ENCODE assay signal across 38 cellular contexts in the genomic region with DNA sequence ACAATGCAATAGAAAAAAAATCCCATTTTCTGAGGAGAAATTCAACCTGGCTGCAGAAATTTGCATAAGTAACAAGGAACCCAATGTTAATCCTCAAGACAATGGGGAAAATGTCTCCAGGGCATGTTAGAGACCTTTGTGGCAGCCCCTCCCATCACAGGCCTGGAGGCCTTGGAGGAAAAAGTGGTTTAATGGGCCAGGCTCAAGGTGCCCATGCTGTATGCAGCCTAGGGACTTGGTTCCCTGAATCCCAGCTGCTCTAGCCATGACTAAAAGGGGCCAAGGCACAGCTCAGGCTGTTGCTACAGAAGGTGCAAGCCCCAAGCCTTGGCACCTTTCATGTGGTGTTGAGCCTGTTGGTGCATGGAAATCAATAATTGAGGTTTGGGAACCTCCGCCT.
"Had no signal": no experiment of that assay in that cellular context is flagged by ENCODE, and none has a peak within 500 bp of the region (broad histone marks: within the 10 kb centered on the region; RNA-seq: fewer than 3 reads in every experiment).

No MANE protein-coding gene starts in this region.

- H3K9me3 ChIP-seq: adrenal gland, ascending aorta, body of pancreas, breast epithelium had no signal

- DNase-seq: activated effector memory CD4-positive, alpha-beta T cell treated with anti-CD3 and anti-CD28 coated beads, Interleukin-2, amount 50 U/mL, for 16 hours; activated effector memory CD4-positive, alpha-beta T cell treated with Interleukin-2 at 50 U/mL for 16 hours; activated gamma-delta T cell; activated gamma-delta T cell treated with Interleukin-2 at 50 U/mL for 16 hours; activated naive CD4-positive, alpha-beta T cell; activated naive CD4-positive, alpha-beta T cell treated with anti-CD3 and anti-CD28 coated beads for 36 hours; activated naive CD4-positive, alpha-beta T cell treated with anti-CD3 and anti-CD28 coated beads, Interleukin-2, amount 10 ng/mL, durations not matched to agents 7 days and 5 days; activated naive CD4-positive, alpha-beta T cell treated with anti-CD3 and anti-CD28 coated beads, Interleukin-2, amount 50 U/mL, for 16 hours; activated naive CD4-positive, alpha-beta T cell treated with Interleukin-2 at 50 U/mL for 16 hours; activated naive CD8-positive, alpha-beta T cell treated with anti-CD3 and anti-CD28 coated beads, Interleukin-2, amount 10 ng/mL, durations not matched to agents 7 days and 5 days; activated naive CD8-positive, alpha-beta T cell treated with anti-CD3 and anti-CD28 coated beads, Interleukin-2, amount 50 U/mL, for 24 hours; activated T-cell treated with anti-CD3 and anti-CD28 coated beads, Interleukin-2, amount 50 U/mL, for 24 hours; activated T-cell treated with anti-CD3 and anti-CD28 coated beads, Interleukin-2, amount 50 U/mL, for 4 hours; activated T-cell treated with anti-CD3 and anti-CD28 coated beads, Interleukin-2, amount 50 U/mL, for 48 hours; activated T-cell treated with anti-CD3 and anti-CD28 coated beads, Interleukin-2, amount 50 U/mL, for 72 hours; adrenal gland; amniotic stem cell; amygdala; anterior cingulate cortex; aorta; body of pancreas; brain microvascular endothelial cell; caudate nucleus; central memory CD4-positive, alpha-beta T cell; cerebellar nuclear complex had no signal

- H3K4me1 ChIP-seq: adrenal gland, body of pancreas, breast epithelium had no signal

- H3K27ac Mint-ChIP-seq: activated naive CD4-positive, alpha-beta T cell treated with anti-CD3 and anti-CD28 coated beads for 36 hours; activated naive CD4-positive, alpha-beta T cell treated with anti-CD3 and anti-CD28 coated beads, Interleukin-2, amount 10 ng/mL, durations not matched to agents 7 days and 5 days; activated naive CD4-positive, alpha-beta T cell treated with anti-CD3 and anti-CD28 coated beads, Interleukin-2, amount 50 U/mL, for 24 hours; activated naive CD4-positive, alpha-beta T cell treated with anti-CD3 and anti-CD28 coated beads, Interleukin-2, amount 50 U/mL, for 72 hours; activated naive CD8-positive, alpha-beta T cell; activated naive CD8-positive, alpha-beta T cell treated with anti-CD3 and anti-CD28 coated beads, Interleukin-2, amount 10 ng/mL, durations not matched to agents 7 days and 5 days; activated naive CD8-positive, alpha-beta T cell treated with anti-CD3 and anti-CD28 coated beads, Interleukin-2, amount 50 U/mL, for 24 hours; activated T-cell treated with anti-CD3 and anti-CD28 coated beads, Interleukin-2, amount 50 U/mL, for 24 hours; activated T-cell treated with anti-CD3 and anti-CD28 coated beads, Interleukin-2, amount 50 U/mL, for 72 hours; activated T-helper 1 cell treated with anti-CD3 and anti-CD28 coated beads, Interleukin-12 subunit alpha, Interleukin-12 subunit beta, Interleukin-2, Interleukin-4 antibody, amounts not matched to agents 30 ng/mL and 10 ng/mL and 1 ng/mL, durations not matched to agents 14 hours and 24 hours and 36 hours; activated T-helper 17 cell treated with anti-CD3 and anti-CD28 coated beads, Interleukin-2, amount 50 U/mL, for 72 hours; activated T-helper 2 cell treated with anti-CD3 and anti-CD28 coated beads, Interferon-gamma antibody, Interleukin-2, Interleukin-4, amounts not matched to agents 10 μg/mL and 5 μg/mL and 100 μg/mL, durations not matched to agents 14 hours and 24 hours and 36 hours; brain had no signal

- H3K27me3 Mint-ChIP-seq: activated naive CD4-positive, alpha-beta T cell treated with anti-CD3 and anti-CD28 coated beads, Interleukin-2, amount 10 ng/mL, durations not matched to agents 7 days and 5 days; activated naive CD4-positive, alpha-beta T cell treated with anti-CD3 and anti-CD28 coated beads, Interleukin-2, amount 50 U/mL, for 24 hours; activated naive CD8-positive, alpha-beta T cell; activated T-helper 17 cell treated with anti-CD3 and anti-CD28 coated beads, Interleukin-2, amount 50 U/mL, for 72 hours had no signal

- H3K36me3 Mint-ChIP-seq: activated naive CD4-positive, alpha-beta T cell treated with anti-CD3 and anti-CD28 coated beads, Interleukin-2, amount 10 ng/mL, durations not matched to agents 7 days and 5 days; activated naive CD4-positive, alpha-beta T cell treated with anti-CD3 and anti-CD28 coated beads, Interleukin-2, amount 50 U/mL, for 24 hours; activated naive CD4-positive, alpha-beta T cell treated with anti-CD3 and anti-CD28 coated beads, Interleukin-2, amount 50 U/mL, for 72 hours; activated naive CD8-positive, alpha-beta T cell; activated naive CD8-positive, alpha-beta T cell treated with anti-CD3 and anti-CD28 coated beads, Interleukin-2, amount 10 ng/mL, durations not matched to agents 7 days and 5 days; brain had no signal

- H3K27ac ChIP-seq: adrenal gland, ascending aorta, body of pancreas, brain microvascular endothelial cell, breast epithelium, cardiac muscle cell had no signal

- H3K36me3 ChIP-seq: adrenal gland, brain microvascular endothelial cell, breast epithelium, cardiac muscle cell had no signal

- ATAC-seq: activated naive CD4-positive, alpha-beta T cell treated with anti-CD3 and anti-CD28 coated beads, Interleukin-2, amount 50 U/mL, for 72 hours; activated naive CD8-positive, alpha-beta T cell treated with anti-CD3 and anti-CD28 coated beads, Interleukin-2, amount 50 U/mL, for 24 hours; activated T-cell treated with anti-CD3 and anti-CD28 coated beads, Interleukin-2, amount 50 U/mL, for 4 hours; activated T-cell treated with anti-CD3 and anti-CD28 coated beads, Interleukin-2, amount 50 U/mL, for 72 hours; activated T-helper 17 cell treated with anti-CD3 and anti-CD28 coated beads, Interleukin-2, amount 50 U/mL, for 72 hours; body of pancreas had no signal

- H3K4me3 Mint-ChIP-seq: activated naive CD4-positive, alpha-beta T cell treated with anti-CD3 and anti-CD28 coated beads for 36 hours; activated naive CD4-positive, alpha-beta T cell treated with anti-CD3 and anti-CD28 coated beads, Interleukin-2, amount 10 ng/mL, durations not matched to agents 7 days and 5 days; activated naive CD4-positive, alpha-beta T cell treated with anti-CD3 and anti-CD28 coated beads, Interleukin-2, amount 50 U/mL, for 24 hours; activated naive CD8-positive, alpha-beta T cell; activated naive CD8-positive, alpha-beta T cell treated with anti-CD3 and anti-CD28 coated beads, Interleukin-2, amount 10 ng/mL, durations not matched to agents 7 days and 5 days; activated naive CD8-positive, alpha-beta T cell treated with anti-CD3 and anti-CD28 coated beads, Interleukin-2, amount 50 U/mL, for 24 hours; activated T-cell treated with anti-CD3 and anti-CD28 coated beads, Interleukin-2, amount 50 U/mL, for 24 hours; activated T-cell treated with anti-CD3 and anti-CD28 coated beads, Interleukin-2, amount 50 U/mL, for 4 hours; activated T-cell treated with anti-CD3 and anti-CD28 coated beads, Interleukin-2, amount 50 U/mL, for 72 hours; activated T-helper 1 cell treated with anti-CD3 and anti-CD28 coated beads, Interleukin-12 subunit alpha, Interleukin-12 subunit beta, Interleukin-2, Interleukin-4 antibody, amounts not matched to agents 30 ng/mL and 10 ng/mL and 1 ng/mL, durations not matched to agents 14 hours and 24 hours and 36 hours; activated T-helper 17 cell treated with anti-CD3 and anti-CD28 coated beads, Interleukin-2, amount 50 U/mL, for 72 hours; brain; central memory CD8-positive, alpha-beta T cell had no signal

- H3K4me1 Mint-ChIP-seq: activated naive CD4-positive, alpha-beta T cell treated with anti-CD3 and anti-CD28 coated beads, Interleukin-2, amount 10 ng/mL, durations not matched to agents 7 days and 5 days; activated naive CD4-positive, alpha-beta T cell treated with anti-CD3 and anti-CD28 coated beads, Interleukin-2, amount 50 U/mL, for 24 hours; activated naive CD8-positive, alpha-beta T cell treated with anti-CD3 and anti-CD28 coated beads, Interleukin-2, amount 10 ng/mL, durations not matched to agents 7 days and 5 days; activated naive CD8-positive, alpha-beta T cell treated with anti-CD3 and anti-CD28 coated beads, Interleukin-2, amount 50 U/mL, for 24 hours; activated T-helper 17 cell treated with anti-CD3 and anti-CD28 coated beads, Interleukin-2, amount 50 U/mL, for 72 hours; brain; central memory CD8-positive, alpha-beta T cell had no signal

- H3K9me3 Mint-ChIP-seq: activated naive CD4-positive, alpha-beta T cell treated with anti-CD3 and anti-CD28 coated beads for 36 hours; activated naive CD4-positive, alpha-beta T cell treated with anti-CD3 and anti-CD28 coated beads, Interleukin-2, amount 10 ng/mL, durations not matched to agents 7 days and 5 days; activated naive CD4-positive, alpha-beta T cell treated with anti-CD3 and anti-CD28 coated beads, Interleukin-2, amount 50 U/mL, for 24 hours; activated naive CD4-positive, alpha-beta T cell treated with anti-CD3 and anti-CD28 coated beads, Interleukin-2, amount 50 U/mL, for 72 hours; activated naive CD8-positive, alpha-beta T cell treated with anti-CD3 and anti-CD28 coated beads, Interleukin-2, amount 10 ng/mL, durations not matched to agents 7 days and 5 days; activated naive CD8-positive, alpha-beta T cell treated with anti-CD3 and anti-CD28 coated beads, Interleukin-2, amount 50 U/mL, for 24 hours; activated T-cell treated with anti-CD3 and anti-CD28 coated beads, Interleukin-2, amount 50 U/mL, for 24 hours; activated T-cell treated with anti-CD3 and anti-CD28 coated beads, Interleukin-2, amount 50 U/mL, for 4 hours; activated T-cell treated with anti-CD3 and anti-CD28 coated beads, Interleukin-2, amount 50 U/mL, for 72 hours; activated T-helper 1 cell treated with anti-CD3 and anti-CD28 coated beads, Interleukin-12 subunit alpha, Interleukin-12 subunit beta, Interleukin-2, Interleukin-4 antibody, amounts not matched to agents 30 ng/mL and 10 ng/mL and 1 ng/mL, durations not matched to agents 14 hours and 24 hours and 36 hours; activated T-helper 17 cell treated with anti-CD3 and anti-CD28 coated beads, Interleukin-2, amount 50 U/mL, for 72 hours; activated T-helper 2 cell treated with anti-CD3 and anti-CD28 coated beads, Interferon-gamma antibody, Interleukin-2, Interleukin-4, amounts not matched to agents 10 μg/mL and 5 μg/mL and 100 μg/mL, durations not matched to agents 14 hours and 24 hours and 36 hours; brain; central memory CD8-positive, alpha-beta T cell had no signal

- FAIRE-seq: astrocyte, bronchial epithelial cell had no signal

- H3K4me3 ChIP-seq: adrenal gland, ascending aorta, body of pancreas, breast epithelium, cardiac muscle cell had no signal
